Comparison of ENCODE assay signal across 18 cellular contexts in genomic region chr4:56768301-56768700, GRCh38. TPM values are rescaled to one million over a fixed set of nuclear protein-coding genes. Genes with fewer than 3 reads are reported as not detected.
DNase-seq lines count a peak whose midpoint lies in the region; ATAC-seq, FAIRE-seq and TF ChIP-seq lines count a peak whose summit lies in the region.
"Had no signal": no experiment of that assay in that cellular context is flagged by ENCODE, and none has a peak within 500 bp of the region (broad histone marks: within the 10 kb centered on the region; RNA-seq: fewer than 3 reads in every experiment).

No MANE protein-coding gene starts in this region.

- TF ChIP-seq CTCF in hepatocyte (IDR thresholded peaks at IDR 0.05; ENCODE audit: poor library complexity) (no peak), HepG2 (CRISPR knock-in tag; IDR thresholded peaks at IDR 0.05) (no peak)

- H3K4me1 ChIP-seq in hepatocyte (ENCODE audit: insufficient read depth) (no peaks in the 10 kb centered on the region), HepG2 (ENCODE audit: insufficient read depth, low read length) (no peaks in the 10 kb centered on the region)
- H3K4me1 ChIP-seq: BE2C had no signal

- H3K27me3 ChIP-seq in hepatocyte (no peaks in the 10 kb centered on the region), HepG2 (ENCODE audit: control insufficient read depth in 1 of 2, insufficient read depth in 2 of 2, low read length in 2 of 2) (no peaks in the 10 kb centered on the region)
- H3K27me3 ChIP-seq: BE2C had no signal

- CTCF ChIA-PET in HepG2 (lab: Yijun Ruan, JAX; ENCODE audit: low intra/inter-chr PET ratio, low total read pairs), result no interaction called here

- H4K20me1 ChIP-seq in hepatocyte (ENCODE audit: insufficient read depth, poor library complexity, severe bottlenecking) (no peaks in the 10 kb centered on the region), HepG2 (ENCODE audit: insufficient read depth, low read length) (no peaks in the 10 kb centered on the region)

- BruUV-seq in HepG2 (replicated peaks; lab: Mats Ljungman, UMichigan), result no TSS peak

- H2AFZ ChIP-seq in hepatocyte, result no peak overlapping the region
- no peak overlapping the region for H2AFZ ChIP-seq in HepG2 (ENCODE audit: low read length)

- peak; percentile 20 for DNase-seq in OCI-M1 (lab: John Stamatoyannopoulos, UW)
- DNase-seq in hepatocyte (ENCODE audit: low spot score), result no peak
- no peak for DNase-seq in stimulated activated effector memory CD8-positive, alpha-beta T cell treated with anti-CD3 and anti-CD28 coated beads, Interleukin-12 subunit alpha, Interleukin-12 subunit beta, amount 100 ng/mL, for 72 hours (ENCODE audit: low spot score in 2 of 2)
- no peak for DNase-seq in HepG2 (ENCODE audit: low spot score)
- no peak for DNase-seq in dermis blood vessel endothelial cell
- DNase-seq: BE2C; CD8-positive, alpha-beta T cell; KG1; NCI-H1105; NCI-H187; NCI-H446; NCI-H774; SIG-M5 had no signal

- H3K27ac ChIP-seq in hepatocyte (no peak overlapping the region), HepG2 (ENCODE audit: extremely low read length, insufficient read depth, low read length) (no peak overlapping the region)

- FAIRE-seq in HepG2 (lab: Jason Lieb, UNC), result no peak

- H3K36me3 ChIP-seq in hepatocyte (replicated peaks; ENCODE audit: insufficient read depth, low read depth) (no peaks in the 10 kb centered on the region), HepG2 (replicated peaks in 1 of 2; ENCODE audit: control insufficient read depth in 1 of 2, insufficient read depth in 2 of 2, low read length in 2 of 2) (no peaks in the 10 kb centered on the region)
- H3K36me3 ChIP-seq: BE2C had no signal

- TF ChIP-seq EP300 in HepG2 (IDR thresholded peaks at IDR 0.05; ENCODE audit: low read depth in 2 of 2, low read length in 2 of 2) (no peak), HepG2 (CRISPR knock-in tag; IDR thresholded peaks at IDR 0.05; ENCODE audit: borderline replicate concordance) (no peak)

- no peak for TF ChIP-seq RAD21 in HepG2 (CRISPR knock-in tag; IDR thresholded peaks at IDR 0.05)

- H3K79me2 ChIP-seq in hepatocyte, result no peaks in the 10 kb centered on the region
- no peaks in the 10 kb centered on the region for H3K79me2 ChIP-seq in HepG2 (ENCODE audit: insufficient read depth, low read length)

- H3K9ac ChIP-seq in HepG2 (ENCODE audit: insufficient read depth, low read depth, low read length), result no peak overlapping the region

- ATAC-seq in GM19351 (IDR thresholded peaks at IDR 0.05; ENCODE audit: unreplicated experiment) (peak; percentile 32), HepG2 (no peak), GM21737 (IDR thresholded peaks at IDR 0.05; ENCODE audit: unreplicated experiment) (no peak)
- ATAC-seq in stimulated activated effector memory CD8-positive, alpha-beta T cell treated with anti-CD3 and anti-CD28 coated beads, Interleukin-12 subunit alpha, Interleukin-12 subunit beta, amount 100 ng/mL, for 72 hours, result peak; percentile 68
- ATAC-seq: CD8-positive, alpha-beta T cell had no signal

- TF ChIP-seq POLR2A in HepG2 (IDR thresholded peaks at IDR 0.05; ENCODE audit: insufficient read depth in 1 of 2, low read depth in 2 of 2, low read length in 2 of 2), result no peak

- H3K27ac Mint-ChIP-seq in stimulated activated effector memory CD8-positive, alpha-beta T cell treated with anti-CD3 and anti-CD28 coated beads, Interleukin-12 subunit alpha, Interleukin-12 subunit beta, amount 100 ng/mL, for 72 hours, result no peak overlapping the region
- H3K27ac Mint-ChIP-seq: CD8-positive, alpha-beta T cell had no signal

- H3K4me3 ChIP-seq in hepatocyte, result no peak overlapping the region
- no peak overlapping the region for H3K4me3 ChIP-seq in HepG2 (replicated peaks in 1 of 3; ENCODE audit: insufficient read depth in 1 of 3, low read depth in 2 of 3, low read length in 3 of 3)

- no peak overlapping the region for H3K4me3 Mint-ChIP-seq in stimulated activated effector memory CD8-positive, alpha-beta T cell treated with anti-CD3 and anti-CD28 coated beads, Interleukin-12 subunit alpha, Interleukin-12 subunit beta, amount 100 ng/mL, for 72 hours
- H3K4me3 Mint-ChIP-seq: CD8-positive, alpha-beta T cell had no signal

- intact Hi-C loops in HepG2 (cut with micrococcal nuclease; ENCODE audit: unreplicated experiment), result no loop called here

- POLR2A ChIA-PET in HepG2 (lab: Yijun Ruan, JAX), result no interaction called here

- H3K36me3 Mint-ChIP-seq in stimulated activated effector memory CD8-positive, alpha-beta T cell treated with anti-CD3 and anti-CD28 coated beads, Interleukin-12 subunit alpha, Interleukin-12 subunit beta, amount 100 ng/mL, for 72 hours, result no peaks in the 10 kb centered on the region
- H3K36me3 Mint-ChIP-seq: CD8-positive, alpha-beta T cell had no signal

- no peaks in the 10 kb centered on the region for H3K9me3 Mint-ChIP-seq in stimulated activated effector memory CD8-positive, alpha-beta T cell treated with anti-CD3 and anti-CD28 coated beads, Interleukin-12 subunit alpha, Interleukin-12 subunit beta, amount 100 ng/mL, for 72 hours
- H3K9me3 Mint-ChIP-seq: CD8-positive, alpha-beta T cell had no signal

- H3K4me2 ChIP-seq in hepatocyte (peak overlapping the region; percentile 20), HepG2 (ENCODE audit: low read depth, low read length) (no peak overlapping the region)

- H3K9me2 ChIP-seq in hepatocyte (replicated peaks; ENCODE audit: insufficient read depth), result no peaks in the 10 kb centered on the region

- 36% methylated on average over 2 of the region's 2 CpGs for WGBS in hepatocyte (ENCODE audit: low lambda C conversion rate, missing lambda C conversion rate)
- 35% methylated on average over 2 of the region's 2 CpGs for WGBS in HepG2 (ENCODE audit: low lambda C conversion rate)

- in situ Hi-C loops in HepG2 (cut with HindIII; ENCODE audit: extremely low pct_ligation_motif_present, low pct_unique_long_range_greater_than_20kb), result no loop called here

- H3K9me3 ChIP-seq in hepatocyte (ENCODE audit: low read depth) (no peaks in the 10 kb centered on the region), HepG2 (ENCODE audit: low read length) (no peaks in the 10 kb centered on the region)
- H3K9me3 ChIP-seq: BE2C had no signal

- peaks cover 7% of the 10 kb centered on the region for H3K4me1 Mint-ChIP-seq in stimulated activated effector memory CD8-positive, alpha-beta T cell treated with anti-CD3 and anti-CD28 coated beads, Interleukin-12 subunit alpha, Interleukin-12 subunit beta, amount 100 ng/mL, for 72 hours

TF ChIP-seq in HepG2, 621 proteins besides CTCF, POLR2A, EP300 and RAD21 (continues in another document):
- TF ChIP-seq NONO (IDR thresholded peaks at IDR 0.05) (no peak), NONO (CRISPR knock-in tag; conservative IDR thresholded peaks at IDR 0.05) (no peak), ZNF354B (CRISPR knock-in tag; IDR thresholded peaks at IDR 0.05) (no peak), ZC3H13 (CRISPR knock-in tag; IDR thresholded peaks at IDR 0.05) (no peak), TFE3 (CRISPR knock-in tag; IDR thresholded peaks at IDR 0.05) (no peak), GATAD2A (CRISPR knock-in tag; IDR thresholded peaks at IDR 0.05) (no peak), JUND (CRISPR knock-in tag; IDR thresholded peaks at IDR 0.05) (no peak), POLR2AphosphoS2 (IDR thresholded peaks at IDR 0.05; ENCODE audit: low read depth, low read length) (no peak), MTF1 (CRISPR knock-in tag; IDR thresholded peaks at IDR 0.05) (no peak), NFE2L1 (CRISPR knock-in tag; IDR thresholded peaks at IDR 0.05; ENCODE audit: borderline replicate concordance) (no peak), NR2C2 (CRISPR knock-in tag; IDR thresholded peaks at IDR 0.05; ENCODE audit: borderline replicate concordance) (no peak), TCF12 (IDR thresholded peaks at IDR 0.05) (no peak), TCF12 (CRISPR knock-in tag; IDR thresholded peaks at IDR 0.05) (no peak), ARNT (IDR thresholded peaks at IDR 0.05) (no peak), EED (CRISPR knock-in tag; IDR thresholded peaks at IDR 0.05) (no peak)

RNA-seq across cellular contexts. Expression of gene SPINK2, which starts 53.2 kb away (rescaled TPM):
- total RNA-seq in hepatocyte, result not detected in 2 replicates
- polyA plus RNA-seq in hepatocyte, result 0.77 TPM in 1 of 2 replicates, not detected in the other
- total RNA-seq in HepG2 (2016; rRNA removed; fragmentation: Illumina TruSeq; extraction: Trizol), result not detected in 2 replicates
- not detected in 2 replicates for total RNA-seq in HepG2 (2016; cell fraction: cytosol; rRNA removed; fragmentation: Illumina TruSeq; extraction: Trizol; ENCODE audit: low read depth)
- total RNA-seq in HepG2 (2016; cell fraction: insoluble cytoplasmic fraction; rRNA removed; fragmentation: Illumina TruSeq; extraction: Trizol), result not detected in 2 replicates
- total RNA-seq in HepG2 (2016; cell fraction: membrane; rRNA removed; fragmentation: Illumina TruSeq; extraction: Trizol), result not detected in 2 replicates
- total RNA-seq in HepG2 (2016; cell fraction: nucleus; rRNA removed; fragmentation: Illumina TruSeq; extraction: Trizol), result not detected in 2 replicates
- polyA plus RNA-seq in HepG2 (2011; rRNA removed), result not detected in 2 replicates
- polyA plus RNA-seq in HepG2 (2011; cell fraction: cytosol; rRNA removed), result not detected in 2 replicates
- polyA plus RNA-seq in HepG2 (2011; cell fraction: nucleus; rRNA removed), result not detected in 2 replicates
- polyA plus RNA-seq in HepG2 (2012), result not detected in 2 replicates
- polyA plus RNA-seq in HepG2 (2016; cell fraction: cytosol; fragmentation: Illumina TruSeq; extraction: Trizol; ENCODE audit: low read depth), result not detected in 2 replicates
- polyA plus RNA-seq in HepG2 (2016; cell fraction: insoluble cytoplasmic fraction; fragmentation: Illumina TruSeq; extraction: Trizol; ENCODE audit: low read depth), result not detected in 2 replicates
- polyA plus RNA-seq in HepG2 (2016; cell fraction: membrane; fragmentation: Illumina TruSeq; extraction: Trizol; ENCODE audit: low read depth), result not detected in 2 replicates
- polyA plus RNA-seq in HepG2 (2016; cell fraction: nucleus; fragmentation: Illumina TruSeq; extraction: Trizol; ENCODE audit: insufficient read depth, low read depth), result not detected in 2 replicates
- polyA minus RNA-seq in HepG2 (2011; rRNA and poly(A)+ RNA removed; ENCODE audit: low replicate concordance), result not detected in 2 replicates
- not detected in 2 replicates for polyA minus RNA-seq in HepG2 (2011; cell fraction: cytosol; rRNA and poly(A)+ RNA removed)
- not detected in 2 replicates for polyA minus RNA-seq in HepG2 (2011; cell fraction: nucleus; rRNA and poly(A)+ RNA removed)
- not detected in 2 replicates for total RNA-seq in dermis blood vessel endothelial cell
- total RNA-seq: MCF 10A, RPMI7951 had no signal
- polyA plus RNA-seq: AG04450 had no signal

Comparison
In these comparisons a context has a peak if more than half of its experiments do, and no peak if none do; other contexts are left out.
1. ATAC-seq: peak in GM19351 (single experiment) and stimulated activated effector memory CD8-positive, alpha-beta T cell treated with anti-CD3 and anti-CD28 coated beads, Interleukin-12 subunit alpha, Interleukin-12 subunit beta, amount 100 ng/mL, for 72 hours (single experiment); none in HepG2 (single experiment) and GM21737 (single experiment).